10 cellular contexts compared by ENCODE assay signal in genomic region chr17:27762527-27763305, GRCh38. TPM values are rescaled to one million over a fixed set of nuclear protein-coding genes. Genes with fewer than 3 reads are reported as not detected.
DNase-seq lines count a peak whose midpoint lies in the region; ATAC-seq and TF ChIP-seq lines count a peak whose summit lies in the region.
"Had no signal": no experiment of that assay in that cellular context is flagged by ENCODE, and none has a peak within 500 bp of the region (broad histone marks: within the 10 kb centered on the region; RNA-seq: fewer than 3 reads in every experiment).

No MANE protein-coding gene starts in this region.

- no peak overlapping the region for H3K4me3 Mint-ChIP-seq in stimulated activated naive CD8-positive, alpha-beta T cell treated with anti-CD3 and anti-CD28 coated beads, Interleukin-15, amount 100 ng/mL, for 72 hours
- H3K4me3 Mint-ChIP-seq in chondrocyte (ENCODE audit: unreplicated experiment) (no peak overlapping the region), CD14-positive monocyte (no peak overlapping the region)
- H3K4me3 Mint-ChIP-seq: activated naive CD8-positive, alpha-beta T cell had no signal

- peak; percentile 18 for DNase-seq in stimulated activated naive CD8-positive, alpha-beta T cell treated with anti-CD3 and anti-CD28 coated beads, Interleukin-15, Interleukin-2, amounts not matched to agents 100 U/mL and 50 U/mL, for 24 hours
- no peak for DNase-seq in stimulated activated naive CD8-positive, alpha-beta T cell treated with anti-CD3 and anti-CD28 coated beads, Interleukin-15, amount 100 ng/mL, for 72 hours
- DNase-seq in RKO (ENCODE audit: low spot score) (peak; percentile 51), epithelial cell of esophagus (ENCODE audit: low read depth) (peak; percentile 54), NCI-H2171 (lab: John Stamatoyannopoulos, UW) (no peak), chondrocyte (ENCODE audit: low spot score) (no peak), COLO668 (lab: John Stamatoyannopoulos, UW; ENCODE audit: unreplicated experiment) (no peak), CD14-positive monocyte (ENCODE audit: low spot score) (no peak)
- DNase-seq: NCI-H526 treated with DMSO at 0.1 percent for 48 hours had no signal

- ATAC-seq in stimulated activated naive CD8-positive, alpha-beta T cell treated with anti-CD3 and anti-CD28 coated beads, Interleukin-15, Interleukin-2, amounts not matched to agents 100 U/mL and 50 U/mL, for 24 hours, result no peak
- ATAC-seq in stimulated activated naive CD8-positive, alpha-beta T cell treated with anti-CD3 and anti-CD28 coated beads, Interleukin-15, amount 100 ng/mL, for 72 hours, result no peak

- intact Hi-C loops in CD14-positive monocyte (cut with micrococcal nuclease), result no loop called here

- H3K4me1 Mint-ChIP-seq in stimulated activated naive CD8-positive, alpha-beta T cell treated with anti-CD3 and anti-CD28 coated beads, Interleukin-15, amount 100 ng/mL, for 72 hours, result peaks cover 6% of the 10 kb centered on the region
- no peaks in the 10 kb centered on the region for H3K4me1 Mint-ChIP-seq in chondrocyte (ENCODE audit: low read depth)
- H3K4me1 Mint-ChIP-seq in CD14-positive monocyte, result no peaks in the 10 kb centered on the region

- no peak overlapping the region for H3K4me3 ChIP-seq in epithelial cell of esophagus (ENCODE audit: low read length)

- H3K9me3 Mint-ChIP-seq in stimulated activated naive CD8-positive, alpha-beta T cell treated with anti-CD3 and anti-CD28 coated beads, Interleukin-15, amount 100 ng/mL, for 72 hours, result no peaks in the 10 kb centered on the region
- H3K9me3 Mint-ChIP-seq in chondrocyte (ENCODE audit: low read depth) (no peaks in the 10 kb centered on the region), CD14-positive monocyte (no peaks in the 10 kb centered on the region)

- H3K36me3 Mint-ChIP-seq in chondrocyte (ENCODE audit: low read depth) (no peaks in the 10 kb centered on the region), CD14-positive monocyte (no peaks in the 10 kb centered on the region)
- H3K36me3 Mint-ChIP-seq: activated naive CD8-positive, alpha-beta T cell had no signal

- no peak for TF ChIP-seq CTCF in epithelial cell of esophagus (IDR thresholded peaks at IDR 0.05; ENCODE audit: insufficient read depth, low read depth, low read length, missing control alignments)
- no peak for TF ChIP-seq CTCF in chondrocyte (IDR thresholded peaks at IDR 0.05)
- no peak for TF ChIP-seq CTCF in CD14-positive monocyte (IDR thresholded peaks at IDR 0.05)

- H3K27me3 Mint-ChIP-seq in stimulated activated naive CD8-positive, alpha-beta T cell treated with anti-CD3 and anti-CD28 coated beads, Interleukin-15, amount 100 ng/mL, for 72 hours, result peaks cover 14% of the 10 kb centered on the region
- peaks cover 27% of the 10 kb centered on the region for H3K27me3 Mint-ChIP-seq in chondrocyte (ENCODE audit: low read depth)
- peaks cover 0 to 5% (median 3%) of the 10 kb centered on the region in 3 donors for H3K27me3 Mint-ChIP-seq in CD14-positive monocyte (ENCODE audit: low read depth in 3 of 3)
- H3K27me3 Mint-ChIP-seq: activated naive CD8-positive, alpha-beta T cell had no signal

- H3K27ac Mint-ChIP-seq in stimulated activated naive CD8-positive, alpha-beta T cell treated with anti-CD3 and anti-CD28 coated beads, Interleukin-15, amount 100 ng/mL, for 72 hours, result no peak overlapping the region
- no peak overlapping the region for H3K27ac Mint-ChIP-seq in chondrocyte (ENCODE audit: unreplicated experiment)
- H3K27ac Mint-ChIP-seq in CD14-positive monocyte, result no peak overlapping the region
- H3K27ac Mint-ChIP-seq: activated naive CD8-positive, alpha-beta T cell had no signal

RNA-seq across cellular contexts. Expression of gene NOS2, which starts 37.6 kb away (rescaled TPM):
- not detected in 3 replicates for total RNA-seq in chondrocyte
- polyA plus RNA-seq in CD14-positive monocyte, result not detected

Comparison
In these comparisons a context has a peak if more than half of its experiments do, and no peak if none do; other contexts are left out.
1. DNase-seq: peak in stimulated activated naive CD8-positive, alpha-beta T cell treated with anti-CD3 and anti-CD28 coated beads, Interleukin-15, Interleukin-2, amounts not matched to agents 100 U/mL and 50 U/mL, for 24 hours (single experiment), RKO (single experiment) and epithelial cell of esophagus (single experiment); none in stimulated activated naive CD8-positive, alpha-beta T cell treated with anti-CD3 and anti-CD28 coated beads, Interleukin-15, amount 100 ng/mL, for 72 hours (0 of 2), NCI-H2171 (single experiment), chondrocyte (single experiment), COLO668 (single experiment) and CD14-positive monocyte (single experiment).